In the genomic region with DNA sequence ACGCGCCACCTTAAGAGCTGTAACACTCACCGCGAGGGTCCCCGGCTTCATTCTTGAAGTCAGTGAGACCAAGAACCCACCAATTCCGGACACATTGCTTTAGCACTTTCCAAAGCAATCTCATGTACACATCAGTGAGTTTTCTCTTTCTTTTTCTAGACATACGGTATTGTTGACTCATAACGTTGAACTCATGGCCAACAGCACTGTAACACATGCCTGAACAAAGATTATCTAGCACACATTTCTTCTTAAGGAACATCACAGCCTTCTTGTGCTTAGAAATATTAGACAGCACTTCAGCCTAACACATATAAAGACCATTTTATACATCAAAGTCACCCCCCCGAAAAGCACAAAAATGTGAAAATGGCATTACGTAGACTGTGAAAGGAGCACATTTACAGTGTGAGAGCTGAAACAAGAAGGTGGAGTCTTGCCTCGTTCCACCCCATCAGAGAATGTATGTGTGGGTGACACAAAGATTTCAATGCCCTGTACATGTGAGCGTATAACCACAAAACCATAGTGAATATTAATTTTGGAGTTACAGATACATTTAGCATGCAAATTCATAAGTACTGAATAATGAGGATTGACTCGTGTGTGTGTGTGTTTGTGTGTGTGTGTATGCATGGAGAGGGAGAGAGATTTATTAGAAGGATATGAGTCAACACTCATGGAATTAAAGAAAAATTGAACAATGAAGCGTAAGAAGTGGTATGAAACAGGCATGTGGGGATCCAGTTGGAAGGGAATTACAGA, we compare ENCODE assay signal across 16 cellular contexts.
A peak's percentile ranks its signal among the peaks of the same experiment; 100 is the strongest.
DNase-seq lines count a peak whose midpoint lies in the region; ATAC-seq, FAIRE-seq and TF ChIP-seq lines count a peak whose summit lies in the region.
"Had no signal": no experiment of that assay in that cellular context is flagged by ENCODE, and none has a peak within 500 bp of the region (broad histone marks: within the 10 kb centered on the region; RNA-seq: fewer than 3 reads in every experiment).

No MANE protein-coding gene starts in this region.

- H3K27ac ChIP-seq in HCT116 (ENCODE audit: low read depth, low read length) = no peak overlapping the region

- no peaks in the 10 kb centered on the region for H3K9me3 ChIP-seq in HCT116 (ENCODE audit: control insufficient read depth in 1 of 2, insufficient read depth in 1 of 2, low read depth in 1 of 2, low read length in 2 of 2)

- H3K4me1 ChIP-seq in HCT116 (ENCODE audit: control insufficient read depth in 1 of 2, insufficient read depth in 2 of 2, low read length in 2 of 2) = peaks cover 7 to 17% of the 10 kb centered on the region in 2 experiments; a peak in 3 of 4 replicates

- 0 out of 2 replicates have a peak, but pooled peaks have one; percentile 2 for TF ChIP-seq RAD21 in HCT116 (IDR thresholded peaks at IDR 0.05; ENCODE audit: low read depth)

- POLR2A ChIA-PET in AG04449 (lab: Yijun Ruan, JAX) = no interaction called here
- POLR2A ChIA-PET in HCT116 (lab: Charles Lee) = no interaction called here

- no peak for ATAC-seq in HCT116
- ATAC-seq in HG03520 (IDR thresholded peaks at IDR 0.05; ENCODE audit: unreplicated experiment) = no peak
- ATAC-seq in HG03439 (IDR thresholded peaks at IDR 0.05; ENCODE audit: unreplicated experiment) = no peak

- DNase-seq in AG04449 (ENCODE audit: low read depth, low spot score) (peak; percentile 87), HCT116 (ENCODE audit: low read depth, low spot score) (no peak), SW480 (ENCODE audit: low spot score) (peak; percentile 69), fibroblast of villous mesenchyme (ENCODE audit: low read depth) (peak; percentile 52), GM19239 (ENCODE audit: insufficient read length, low spot score) (no peak), DMS153 treated with DMSO at 0.1 percent for 48 hours (lab: John Stamatoyannopoulos, UW; ENCODE audit: unreplicated experiment) (no peak)
- DNase-seq: activated CD4-positive, alpha-beta memory T cell treated with anti-CD3 and anti-CD28 coated beads, Interleukin-2, amount 10 ng/mL, durations not matched to agents 7 days and 5 days; activated naive CD8-positive, alpha-beta T cell treated with anti-CD3 and anti-CD28 coated beads, Interleukin-2, amount 10 ng/mL, durations not matched to agents 7 days and 5 days; immature natural killer cell; NCI-H1092 treated with DMSO at 0.1 percent for 48 hours; NCI-H748 treated with DMSO at 0.1 percent for 48 hours; nephron progenitor cell; stimulated activated naive CD4-positive, alpha-beta T cell had no signal

- H2AFZ ChIP-seq in HCT116 (ENCODE audit: low read depth, low read length, poor library complexity, severe bottlenecking) = peak overlapping the region; percentile 75

- intact Hi-C loops in HCT116 (cut with micrococcal nuclease) = no loop called here

- H3K4me3 ChIP-seq in AG04449 (ENCODE audit: low read depth, low read length) = no peak overlapping the region
- H3K4me3 ChIP-seq in HCT116 (replicated peaks in 1 of 2; ENCODE audit: low read depth in 1 of 2, low read length in 2 of 2) = no peak overlapping the region
- no peak overlapping the region for H3K4me3 ChIP-seq in fibroblast of villous mesenchyme (ENCODE audit: low read depth, low read length)

- H3K27me3 ChIP-seq in HCT116 (ENCODE audit: insufficient read depth, low read length) = no peaks in the 10 kb centered on the region

- no peaks in the 10 kb centered on the region for H3K36me3 ChIP-seq in HCT116 (ENCODE audit: control insufficient read depth in 1 of 2, insufficient read depth in 2 of 2, low read length in 2 of 2)

- H3K9ac ChIP-seq in HCT116 (ENCODE audit: low read length) = no peak overlapping the region

- no peaks in the 10 kb centered on the region for H3K9me2 ChIP-seq in HCT116 (ENCODE audit: insufficient read depth)

- peak overlapping the region; percentile 58 for H3K4me2 ChIP-seq in HCT116 (ENCODE audit: low read length)

- TF ChIP-seq POLR2A in HCT116 (IDR thresholded peaks at IDR 0.05; ENCODE audit: borderline replicate concordance, extremely low read depth, insufficient read depth, insufficient read length) = no peak

- TF ChIP-seq CTCF in AG04449 (IDR thresholded peaks at IDR 0.05; ENCODE audit: insufficient read depth, low read length, missing control alignments) (no peak), HCT116 (IDR thresholded peaks at IDR 0.05 in 2 of 3, conservative IDR thresholded peaks at IDR 0.05 in 1 of 3; ENCODE audit: borderline replicate concordance in 1 of 3, insufficient read depth in 1 of 3, low read depth in 2 of 3, low read length in 2 of 3) (no peak), fibroblast of villous mesenchyme (IDR thresholded peaks at IDR 0.05; ENCODE audit: insufficient read depth, low read depth, low read length) (no peak)

- no peaks in the 10 kb centered on the region for H3K79me2 ChIP-seq in HCT116 (ENCODE audit: insufficient read depth, low read length)

- RAD21 ChIA-PET in HCT116 (lab: Charles Lee; ENCODE audit: low non-redundant PET in 1 of 2, low total read pairs in 2 of 2, uncharacterized antibody in 2 of 2, unreplicated experiment in 2 of 2) = no interaction called here

- BruUV-seq in HCT116 (replicated peaks; lab: Mats Ljungman, UMichigan) = no TSS peak

- H4K20me1 ChIP-seq in HCT116 (ENCODE audit: insufficient read depth) = no peaks in the 10 kb centered on the region

- no peak for FAIRE-seq in GM19239 (lab: Jason Lieb, UNC)
- FAIRE-seq: endometrium had no signal

- CTCF ChIA-PET in AG04449 (lab: Yijun Ruan, JAX) (no interaction called here), HCT116 (lab: Charles Lee) (no interaction called here)

TF ChIP-seq in HCT116, 20 proteins besides CTCF, POLR2A, EP300 and RAD21:
- 0 out of 2 replicates have a peak, but pooled peaks have one; percentile 26 for TF ChIP-seq SRF (IDR thresholded peaks at IDR 0.05; ENCODE audit: low read depth)
- no peak for TF ChIP-seq EGR1 (IDR thresholded peaks at IDR 0.05; ENCODE audit: low read depth)
- peak; percentile 27; the same call in 1 of the 2 replicates for TF ChIP-seq SP1 (IDR thresholded peaks at IDR 0.05; ENCODE audit: low read depth)

Comparison
In these comparisons a context has a peak if more than half of its experiments do, and no peak if none do; other contexts are left out.
1. DNase-seq: peak in AG04449 (single experiment), SW480 (single experiment) and fibroblast of villous mesenchyme (single experiment); none in HCT116 (single experiment), GM19239 (single experiment) and DMS153 treated with DMSO at 0.1 percent for 48 hours (single experiment).